In the genomic region with DNA sequence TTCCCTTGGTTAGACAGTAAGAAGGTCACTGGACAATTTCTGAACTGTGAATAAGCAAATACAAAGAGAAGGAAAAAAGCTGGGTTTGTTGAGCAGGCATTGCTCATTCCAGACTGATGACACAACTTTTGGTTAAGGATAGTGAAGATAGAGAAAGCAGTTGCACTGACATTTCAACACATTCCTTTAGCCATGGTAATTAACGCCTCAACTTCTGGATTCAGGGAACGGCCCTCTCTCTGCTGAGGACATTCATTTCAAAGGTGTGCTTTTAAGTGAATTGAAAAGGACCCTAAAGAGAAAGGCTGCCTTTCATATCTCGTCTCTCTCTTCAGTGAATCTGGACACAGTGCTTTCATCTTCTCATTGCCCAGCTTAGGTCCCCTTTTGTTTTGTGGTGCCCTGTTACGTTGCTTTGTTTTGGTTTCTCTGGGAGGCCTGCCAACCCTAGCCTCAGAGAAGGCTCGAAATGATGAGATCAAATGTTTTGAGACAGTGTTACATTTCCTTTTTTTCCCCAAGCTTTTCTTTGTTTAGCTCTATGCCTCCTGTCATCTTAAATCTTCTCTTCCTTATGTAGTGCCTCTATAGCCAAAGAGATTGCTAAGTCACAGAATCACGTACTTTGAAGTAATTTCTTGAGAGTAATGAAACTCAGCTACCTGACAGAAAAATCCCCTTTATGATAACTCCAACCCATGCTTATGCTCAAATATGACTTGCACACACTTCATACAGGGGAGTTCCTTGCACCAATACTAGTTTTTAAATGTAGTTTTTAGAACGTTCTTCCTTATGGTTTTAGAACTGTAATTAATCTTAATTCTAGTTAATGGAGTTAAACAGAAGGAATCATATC, we compare ENCODE assay signal across 8 cellular contexts.
DNase-seq lines count a peak whose midpoint lies in the region; ATAC-seq and TF ChIP-seq lines count a peak whose summit lies in the region.

No MANE protein-coding gene starts in this region.

- H3K4me3 ChIP-seq in right cardiac atrium (ENCODE audit: low read length) (no peak overlapping the region), testis (no peak overlapping the region)

- no peaks in the 10 kb centered on the region for H3K27me3 Mint-ChIP-seq in activated T-cell treated with anti-CD3 and anti-CD28 coated beads, Interleukin-2, amount 50 U/mL, for 4 hours (ENCODE audit: low read depth)

- intact Hi-C loops in right cardiac atrium (cut with DNase I) (no loop called here), testis (cut with DNase I; ENCODE audit: low total_unique reads) (no loop called here)

- TF ChIP-seq CTCF in testis (IDR thresholded peaks at IDR 0.05): no peak

- DNase-seq in EL (peak; percentile 94), right cardiac atrium (peak in 2 of 3 donors; percentile 24 to 40), testis (peak; percentile 27), NCI-H526 treated with DMSO at 0.1 percent for 48 hours (lab: John Stamatoyannopoulos, UW) (no peak), HuH-7 (ENCODE audit: low spot score) (no peak)
- no peak for DNase-seq in activated T-cell treated with anti-CD3 and anti-CD28 coated beads, Interleukin-2, amount 50 U/mL, for 4 hours

- H3K36me3 Mint-ChIP-seq in activated T-cell treated with anti-CD3 and anti-CD28 coated beads, Interleukin-2, amount 50 U/mL, for 4 hours (ENCODE audit: insufficient read depth): no peaks in the 10 kb centered on the region

- peak overlapping the region; percentile 50 for H3K4me3 Mint-ChIP-seq in activated T-cell treated with anti-CD3 and anti-CD28 coated beads, Interleukin-2, amount 50 U/mL, for 4 hours

- H3K36me3 ChIP-seq in testis (ENCODE audit: low read depth, missing control alignments): no peaks in the 10 kb centered on the region

- no peaks in the 10 kb centered on the region for H3K9me3 Mint-ChIP-seq in activated T-cell treated with anti-CD3 and anti-CD28 coated beads, Interleukin-2, amount 50 U/mL, for 4 hours

- peaks cover 37% of the 10 kb centered on the region for H3K4me1 Mint-ChIP-seq in activated T-cell treated with anti-CD3 and anti-CD28 coated beads, Interleukin-2, amount 50 U/mL, for 4 hours (ENCODE audit: low read depth)

- 29% methylated on average over 7 of the region's 7 CpGs for WGBS in right cardiac atrium
- 32 to 41% methylated on average over 7 of the region's 7 CpGs for WGBS in testis, 2 donors

- no peak for TF ChIP-seq POLR2A in testis (IDR thresholded peaks at IDR 0.05)

- peak; percentile 52 for ATAC-seq in HG02852 (IDR thresholded peaks at IDR 0.05; ENCODE audit: unreplicated experiment)
- ATAC-seq in activated T-cell treated with anti-CD3 and anti-CD28 coated beads, Interleukin-2, amount 50 U/mL, for 4 hours: peak; percentile 81 to 83
- peak; percentile 64 to 78 for ATAC-seq in right cardiac atrium
- no peak for ATAC-seq in HG03460 (IDR thresholded peaks at IDR 0.05; ENCODE audit: unreplicated experiment)

- H3K4me1 ChIP-seq in right cardiac atrium (ENCODE audit: control insufficient read depth, insufficient read depth, low read length) (no peaks in the 10 kb centered on the region), testis (no peaks in the 10 kb centered on the region)

- no peak overlapping the region for H3K27ac ChIP-seq in right cardiac atrium (ENCODE audit: low read length)
- no peak overlapping the region for H3K27ac ChIP-seq in testis

- no peaks in the 10 kb centered on the region for H3K27me3 ChIP-seq in right cardiac atrium (ENCODE audit: control insufficient read depth, insufficient read depth)
- no peaks in the 10 kb centered on the region for H3K27me3 ChIP-seq in testis

- H3K9me3 ChIP-seq in right cardiac atrium (ENCODE audit: control insufficient read depth, low read length) (no peaks in the 10 kb centered on the region), testis (no peaks in the 10 kb centered on the region)

Comparison
In these comparisons a context has a peak if more than half of its experiments do, and no peak if none do; other contexts are left out.
1. DNase-seq: peak in EL (single experiment), right cardiac atrium (2 of 3) and testis (single experiment); none in activated T-cell treated with anti-CD3 and anti-CD28 coated beads, Interleukin-2, amount 50 U/mL, for 4 hours (single experiment), NCI-H526 treated with DMSO at 0.1 percent for 48 hours (single experiment) and HuH-7 (single experiment).